Comparison of ENCODE assay signal across 21 cellular contexts in the genomic region with DNA sequence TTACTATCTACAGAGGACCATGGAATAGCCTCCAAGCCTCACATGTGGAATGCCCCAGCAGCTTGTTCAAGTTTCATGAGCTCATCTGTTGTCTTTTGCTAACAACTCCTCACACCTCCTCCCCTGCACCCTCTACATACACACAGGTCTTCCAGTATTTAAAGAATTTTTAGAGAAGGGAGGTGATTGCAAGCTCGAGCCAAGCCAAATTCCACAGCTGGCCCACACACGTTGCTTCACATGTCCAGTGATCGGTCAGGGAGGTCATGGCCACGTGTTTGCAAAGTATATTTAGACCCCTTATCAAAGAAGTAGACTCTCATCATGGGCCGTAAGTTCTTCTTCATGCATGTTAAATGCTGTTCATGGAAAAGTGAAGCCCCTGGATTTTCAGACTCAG.
"Had no signal": no experiment of that assay in that cellular context is flagged by ENCODE, and none has a peak within 500 bp of the region (broad histone marks: within the 10 kb centered on the region; RNA-seq: fewer than 3 reads in every experiment).

No MANE protein-coding gene starts in this region.

- H3K4me2 ChIP-seq: hepatocyte had no signal

- H3K36me3 ChIP-seq: esophagus squamous epithelium, gastroesophageal sphincter, sigmoid colon, stomach, tibial artery, upper lobe of right lung had no signal

- H3K4me3 ChIP-seq: coronary artery, dorsolateral prefrontal cortex, esophagus squamous epithelium, gastroesophageal sphincter, hepatocyte, mucosa of descending colon, sigmoid colon, skin epidermis, stomach, tibial artery, upper lobe of right lung had no signal

- H3K9me3 ChIP-seq: esophagus squamous epithelium, mucosa of descending colon, tibial artery, upper lobe of right lung had no signal

- H3K36me3 Mint-ChIP-seq: naive thymus-derived CD8-positive, alpha-beta T cell had no signal

- H3K4me1 ChIP-seq: esophagus squamous epithelium, gastroesophageal sphincter, sigmoid colon, stomach, tibial artery, upper lobe of right lung had no signal

- DNase-seq: dorsolateral prefrontal cortex; effector CD8-positive, alpha-beta T cell; esophagus squamous epithelium; foreskin fibroblast; kidney; left colon; mucosa of descending colon; naive thymus-derived CD8-positive, alpha-beta T cell; posterior cingulate gyrus; sigmoid colon; stimulated activated CD4-positive, alpha-beta T cell treated with anti-CD3 and anti-CD28 coated beads, Interleukin-2, amount 100 ng/mL, for 24 hours; stimulated activated CD4-positive, alpha-beta T cell treated with anti-CD3 and anti-CD28 coated beads, Interleukin-4, amount 100 ng/mL, for 4 hours; stimulated activated naive CD4-positive, alpha-beta T cell; stomach; upper lobe of right lung had no signal

- FAIRE-seq: kidney had no signal

- H3K27ac Mint-ChIP-seq: naive thymus-derived CD8-positive, alpha-beta T cell had no signal

- H3K4me3 Mint-ChIP-seq: naive thymus-derived CD8-positive, alpha-beta T cell; neural crest cell had no signal

- H2AFZ ChIP-seq: hepatocyte had no signal

- H3K79me2 ChIP-seq: hepatocyte had no signal

- ATAC-seq: gastroesophageal sphincter; left colon; mucosa of descending colon; naive thymus-derived CD8-positive, alpha-beta T cell; upper lobe of right lung had no signal

- H3K4me1 Mint-ChIP-seq: naive thymus-derived CD8-positive, alpha-beta T cell; neural crest cell had no signal

- H3K27me3 ChIP-seq: dorsolateral prefrontal cortex, esophagus squamous epithelium, gastroesophageal sphincter, hepatocyte, sigmoid colon, stomach, tibial artery, upper lobe of right lung had no signal

- H3K27ac ChIP-seq: coronary artery, dorsolateral prefrontal cortex, esophagus squamous epithelium, gastroesophageal sphincter, hepatocyte, sigmoid colon, stomach, tibial artery, upper lobe of right lung had no signal
